Comparison of ENCODE assay signal across 19 cellular contexts in genomic region chr18:54052732-54053131, GRCh38.
"Had no signal": no experiment of that assay in that cellular context is flagged by ENCODE, and none has a peak within 500 bp of the region (broad histone marks: within the 10 kb centered on the region; RNA-seq: fewer than 3 reads in every experiment).

No MANE protein-coding gene starts in this region.

- DNase-seq: KBM-7, NCI-H1092 treated with DMSO at 0.1 percent for 48 hours, NCI-H1436, NCI-H187, NCI-H2029, NCI-H2081 treated with DMSO at 0.1 percent for 48 hours, NCI-H2171, NCI-H226, NCI-H446, NCI-H510A, NCI-H524 treated with DMSO at 0.1 percent for 48 hours, NCI-H69, NCI-H774, PC-3, SIG-M5 had no signal

- H3K27me3 ChIP-seq: SJSA1 had no signal

- H3K9me3 ChIP-seq: SJSA1 had no signal

- H3K27ac ChIP-seq: RWPE1, SJSA1, SK-N-MC had no signal

- ATAC-seq: Panc1, PC-3 had no signal

- H3K36me3 ChIP-seq: SJSA1 had no signal

- H3K4me1 ChIP-seq: SJSA1 had no signal

- H3K4me3 ChIP-seq: SJSA1, SK-N-MC had no signal
